Comparison of ENCODE assay signal across 19 cellular contexts in genomic region chr5:56459978-56460377, GRCh38.
"Had no signal": no experiment of that assay in that cellular context is flagged by ENCODE, and none has a peak within 500 bp of the region (broad histone marks: within the 10 kb centered on the region; RNA-seq: fewer than 3 reads in every experiment).

No MANE protein-coding gene starts in this region.

- H3K36me3 ChIP-seq: esophagus muscularis mucosa, gastrocnemius medialis, heart right ventricle, left lung, lower lobe of right lung, neutrophil, ovary, right atrium auricular region, tibial artery, upper lobe of left lung, uterus had no signal

- H3K4me1 ChIP-seq: gastrocnemius medialis, lower lobe of right lung, uterus had no signal

- H3K4me3 Mint-ChIP-seq: memory B cell, naive B cell had no signal

- H3K36me3 Mint-ChIP-seq: naive B cell had no signal

- H3K27me3 Mint-ChIP-seq: memory B cell, naive B cell had no signal

- H3K9me3 ChIP-seq: esophagus muscularis mucosa, gastrocnemius medialis, heart right ventricle, left lung, lower lobe of right lung, neutrophil, ovary, right atrium auricular region, tibial artery, upper lobe of left lung, uterus had no signal

- H3K9me3 Mint-ChIP-seq: memory B cell, naive B cell had no signal

- ATAC-seq: gastrocnemius medialis, left lung, lower lobe of right lung had no signal

- H3K4me2 ChIP-seq: smooth muscle cell had no signal

- H3K27ac ChIP-seq: epithelial cell of prostate, esophagus muscularis mucosa, gastrocnemius medialis, left lung, lower lobe of right lung, neutrophil, ovary, right atrium auricular region, upper lobe of left lung had no signal

- H3K27ac Mint-ChIP-seq: memory B cell, naive B cell had no signal

- H3K27me3 ChIP-seq: esophagus muscularis mucosa, gastrocnemius medialis, heart right ventricle, left lung, neutrophil, ovary, right atrium auricular region, tibial artery, upper lobe of left lung, uterus had no signal

- H3K4me3 ChIP-seq: esophagus muscularis mucosa, gastrocnemius medialis, heart right ventricle, left lung, lower lobe of right lung, ovary, right atrium auricular region, smooth muscle cell, tibial artery, upper lobe of left lung, uterus had no signal

- DNase-seq: effector memory CD4-positive, alpha-beta T cell; gastrocnemius medialis; heart right ventricle; left lung; lower lobe of right lung; midbrain; naive B cell; ovary; stimulated activated CD4-positive, alpha-beta T cell treated with anti-CD3 and anti-CD28 coated beads, Interleukin-2, amount 100 ng/mL, for 48 hours; stimulated activated naive CD4-positive, alpha-beta T cell treated with Interleukin-2 at 50 U/mL for 16 hours; tibial artery; upper lobe of left lung; uterus had no signal
